Comparison of ENCODE assay signal across 2 cellular contexts in the genomic region with DNA sequence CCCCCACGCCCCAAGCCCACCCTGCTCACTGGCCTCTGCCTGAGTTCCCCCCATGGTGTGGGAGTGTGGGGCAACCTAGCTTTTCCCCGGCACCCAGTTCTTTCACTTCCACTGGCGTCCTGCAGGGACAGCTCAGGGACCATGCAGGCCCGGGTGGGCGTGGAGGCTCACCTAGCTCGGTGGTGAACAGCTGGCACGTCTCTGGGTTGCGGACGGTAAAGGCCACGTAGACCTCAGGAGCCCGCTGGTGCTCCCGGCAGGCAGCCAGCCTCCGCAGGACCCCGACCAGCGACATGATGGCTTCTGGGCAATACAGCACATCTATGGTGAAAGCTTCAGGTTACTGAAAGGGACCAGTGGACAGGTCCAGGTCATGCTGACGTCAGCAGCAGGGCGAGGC. TPM values are rescaled to one million over a fixed set of nuclear protein-coding genes. Genes with fewer than 3 reads are reported as not detected.
"Had no signal": no experiment of that assay in that cellular context is flagged by ENCODE, and none has a peak within 500 bp of the region (broad histone marks: within the 10 kb centered on the region; RNA-seq: fewer than 3 reads in every experiment).

No MANE protein-coding gene starts in this region.

RNA-seq across cellular contexts. Expression of gene C16orf89, which starts 23.2 kb away (rescaled TPM):
- total RNA-seq: G401, GM12878 had no signal
- polyA plus RNA-seq: GM12878 had no signal
